In genomic region chr3:119490153-119490552, GRCh38 we compare ENCODE assay signal across 26 cellular contexts. TPM values are rescaled to one million over a fixed set of nuclear protein-coding genes. Genes with fewer than 3 reads are reported as not detected.
DNase-seq lines count a peak whose midpoint lies in the region; ATAC-seq and TF ChIP-seq lines count a peak whose summit lies in the region.
"Had no signal": no experiment of that assay in that cellular context is flagged by ENCODE, and none has a peak within 500 bp of the region (broad histone marks: within the 10 kb centered on the region; RNA-seq: fewer than 3 reads in every experiment).

No MANE protein-coding gene starts in this region.

- no peak for TF ChIP-seq CTCF in foreskin keratinocyte (conservative IDR thresholded peaks at IDR 0.05)
- no peak for TF ChIP-seq CTCF in uterus (IDR thresholded peaks at IDR 0.05)

- no peak overlapping the region for H3K4me3 ChIP-seq in CD4-positive, alpha-beta memory T cell (ENCODE audit: low read length in 2 of 2)
- no peak overlapping the region for H3K4me3 ChIP-seq in uterus
- H3K4me3 ChIP-seq: lower lobe of right lung, thoracic aorta had no signal

- no peak overlapping the region for H3K27ac ChIP-seq in CD4-positive, alpha-beta memory T cell (ENCODE audit: low read depth, low read length)
- no peak overlapping the region for H3K27ac ChIP-seq in foreskin keratinocyte
- H3K27ac ChIP-seq in uterus = no peak overlapping the region
- H3K27ac ChIP-seq: lower lobe of right lung, RWPE1, thoracic aorta had no signal

- ATAC-seq in activated CD4-positive, alpha-beta T cell treated with anti-CD3 and anti-CD28 coated beads for 36 hours = no peak
- ATAC-seq in T-cell (replicated peaks in 1 of 4) (no peak), foreskin keratinocyte (peak; percentile 66)
- ATAC-seq: natural killer cell had no signal

- POLR2A ChIA-PET in activated CD4-positive, alpha-beta T cell treated with anti-CD3 and anti-CD28 coated beads for 36 hours (lab: Charles Lee) = no interaction called here
- POLR2A ChIA-PET in CD4-positive, alpha-beta memory T cell (lab: Charles Lee; ENCODE audit: partially characterized antibody) = interaction anchor here (1.9 to 2.6 kb wide), 3 partner anchors 9 to 27 kb away, joined by 8 to 15 read pairs (median 8); partner anchors contain the start of genes POGLUT1, TIMMDC1 and TMEM39A
- POLR2A ChIA-PET in T-cell (lab: Charles Lee) = no interaction called here

- peaks cover 49% of the 10 kb centered on the region for H3K36me3 Mint-ChIP-seq in activated CD4-positive, alpha-beta T cell treated with anti-CD3 and anti-CD28 coated beads, Interleukin-2, amount 10 ng/mL, durations not matched to agents 24 days and 14 days (ENCODE audit: low read depth)
- peaks cover 33% of the 10 kb centered on the region for H3K36me3 Mint-ChIP-seq in activated CD4-positive, alpha-beta T cell treated with anti-CD3 and anti-CD28 coated beads for 36 hours (ENCODE audit: low read depth)
- peaks cover 38 to 62% of the 10 kb centered on the region in 2 donors for H3K36me3 Mint-ChIP-seq in CD4-positive, alpha-beta memory T cell
- H3K36me3 Mint-ChIP-seq in T-cell = peaks cover 45% of the 10 kb centered on the region

- TF ChIP-seq POLR2A in uterus (IDR thresholded peaks at IDR 0.05) = no peak

- CTCF ChIA-PET in activated CD4-positive, alpha-beta T cell treated with anti-CD3 and anti-CD28 coated beads for 36 hours (lab: Charles Lee) = interaction anchor here (1.0 to 1.5 kb wide), 2 partner anchors 10 to 20 kb away, joined by 3 to 7 read pairs; no protein-coding TSS in a partner anchor
- CTCF ChIA-PET in CD4-positive, alpha-beta memory T cell (lab: Charles Lee; ENCODE audit: partially characterized antibody) = interaction anchor here (1.6 kb wide), 1 partner anchor 21 kb away, joined by 6 read pairs; the partner anchor contains the start of gene POGLUT1
- CTCF ChIA-PET in T-cell (lab: Charles Lee) = no interaction called here

- no peaks in the 10 kb centered on the region for H3K27me3 Mint-ChIP-seq in activated CD4-positive, alpha-beta T cell treated with anti-CD3 and anti-CD28 coated beads, Interleukin-2, amount 10 ng/mL, durations not matched to agents 24 days and 14 days
- H3K27me3 Mint-ChIP-seq in activated CD4-positive, alpha-beta T cell treated with anti-CD3 and anti-CD28 coated beads for 36 hours = no peaks in the 10 kb centered on the region
- no peaks in the 10 kb centered on the region for H3K27me3 Mint-ChIP-seq in CD4-positive, alpha-beta memory T cell
- H3K27me3 Mint-ChIP-seq in T-cell = no peaks in the 10 kb centered on the region
- H3K27me3 Mint-ChIP-seq: central memory CD8-positive, alpha-beta T cell; stimulated activated naive CD8-positive, alpha-beta T cell treated with anti-CD3 and anti-CD28 coated beads, Interleukin-15, Interleukin-2, amounts not matched to agents 100 ng/mL and 50 ng/mL, for 24 hours had no signal

- H3K4me3 Mint-ChIP-seq in activated CD4-positive, alpha-beta T cell treated with anti-CD3 and anti-CD28 coated beads, Interleukin-2, amount 10 ng/mL, durations not matched to agents 24 days and 14 days = no peak overlapping the region
- no peak overlapping the region for H3K4me3 Mint-ChIP-seq in activated CD4-positive, alpha-beta T cell treated with anti-CD3 and anti-CD28 coated beads for 36 hours
- H3K4me3 Mint-ChIP-seq in CD4-positive, alpha-beta memory T cell = peak overlapping the region in 1 of 8 donors; percentile 43
- H3K4me3 Mint-ChIP-seq in T-cell = no peak overlapping the region
- H3K4me3 Mint-ChIP-seq: central memory CD8-positive, alpha-beta T cell; natural killer cell; stimulated activated naive CD8-positive, alpha-beta T cell treated with anti-CD3 and anti-CD28 coated beads, Interleukin-15, Interleukin-2, amounts not matched to agents 100 ng/mL and 50 ng/mL, for 24 hours had no signal

- no peaks in the 10 kb centered on the region for H3K4me1 Mint-ChIP-seq in activated CD4-positive, alpha-beta T cell treated with anti-CD3 and anti-CD28 coated beads, Interleukin-2, amount 10 ng/mL, durations not matched to agents 24 days and 14 days
- peaks cover 17% of the 10 kb centered on the region for H3K4me1 Mint-ChIP-seq in activated CD4-positive, alpha-beta T cell treated with anti-CD3 and anti-CD28 coated beads for 36 hours
- peaks cover 2 to 8% (median 5%) of the 10 kb centered on the region in 4 donors for H3K4me1 Mint-ChIP-seq in CD4-positive, alpha-beta memory T cell
- peaks cover 0 to 6% (median 0%) of the 10 kb centered on the region in 3 donors for H3K4me1 Mint-ChIP-seq in T-cell
- H3K4me1 Mint-ChIP-seq: central memory CD8-positive, alpha-beta T cell; natural killer cell had no signal

- H3K9me3 ChIP-seq in CD4-positive, alpha-beta memory T cell (ENCODE audit: control insufficient read depth in 1 of 2, low read length in 2 of 2) = no peaks in the 10 kb centered on the region
- H3K9me3 ChIP-seq in uterus = no peaks in the 10 kb centered on the region
- H3K9me3 ChIP-seq: lower lobe of right lung, thoracic aorta had no signal

- H3K36me3 ChIP-seq in CD4-positive, alpha-beta memory T cell (ENCODE audit: insufficient read depth, low read length) = peaks cover 28% of the 10 kb centered on the region
- H3K36me3 ChIP-seq in uterus = no peaks in the 10 kb centered on the region

- no peak for DNase-seq in activated CD4-positive, alpha-beta T cell treated with anti-CD3 and anti-CD28 coated beads, Interleukin-2, amount 10 ng/mL, durations not matched to agents 24 days and 14 days
- no peak for DNase-seq in activated CD4-positive, alpha-beta T cell treated with anti-CD3 and anti-CD28 coated beads for 36 hours
- no peak for DNase-seq in CD4-positive, alpha-beta memory T cell
- no peak for DNase-seq in T-cell
- DNase-seq in foreskin keratinocyte = no peak
- no peak for DNase-seq in hepatic stellate cell (ENCODE audit: low spot score)
- DNase-seq in MV-4-11 (lab: John Stamatoyannopoulos, UW) = no peak
- no peak for DNase-seq in uterus
- DNase-seq: activated CD4-positive, alpha-beta T cell treated with anti-CD3 and anti-CD28 coated beads for 48 hours; activated effector memory CD4-positive, alpha-beta T cell treated with Interleukin-2 at 50 U/mL for 16 hours; DMS53; GDM1; glutamatergic neuron; HCEC 1CT; KBM-7; kidney glomerular epithelial cell; lower lobe of right lung; natural killer cell; NCI-H1105 treated with DMSO at 0.1 percent for 48 hours; NCI-H2029 treated with DMSO at 0.1 percent for 48 hours; NCI-H226; small intestine had no signal

- no peaks in the 10 kb centered on the region for H3K27me3 ChIP-seq in CD4-positive, alpha-beta memory T cell (ENCODE audit: insufficient read depth, low read length)
- H3K27me3 ChIP-seq in foreskin keratinocyte = no peaks in the 10 kb centered on the region
- no peaks in the 10 kb centered on the region for H3K27me3 ChIP-seq in uterus

- no peaks in the 10 kb centered on the region for H3K4me1 ChIP-seq in CD4-positive, alpha-beta memory T cell (ENCODE audit: insufficient read depth, low read length)
- H3K4me1 ChIP-seq in foreskin keratinocyte (no peaks in the 10 kb centered on the region), uterus (no peaks in the 10 kb centered on the region)
- H3K4me1 ChIP-seq: lower lobe of right lung had no signal

- intact Hi-C loops in activated CD4-positive, alpha-beta T cell treated with anti-CD3 and anti-CD28 coated beads, Interleukin-2, amount 10 ng/mL, durations not matched to agents 24 days and 14 days (cut with micrococcal nuclease) = no loop called here
- intact Hi-C loops in activated CD4-positive, alpha-beta T cell treated with anti-CD3 and anti-CD28 coated beads for 36 hours (cut with DNase I, micrococcal nuclease) = loop anchor here in 1 of 2 experiments (10.0 kb wide), 1 partner anchor 195 kb away; the partner anchor contains the start of gene ARHGAP31
- intact Hi-C loops in CD4-positive, alpha-beta memory T cell (cut with micrococcal nuclease) = no loop called here
- intact Hi-C loops in uterus (cut with DNase I; ENCODE audit: low total_unique reads) = no loop called here

- H3K27ac Mint-ChIP-seq in activated CD4-positive, alpha-beta T cell treated with anti-CD3 and anti-CD28 coated beads, Interleukin-2, amount 10 ng/mL, durations not matched to agents 24 days and 14 days = peak overlapping the region; percentile 8
- H3K27ac Mint-ChIP-seq in activated CD4-positive, alpha-beta T cell treated with anti-CD3 and anti-CD28 coated beads for 36 hours = no peak overlapping the region
- H3K27ac Mint-ChIP-seq in CD4-positive, alpha-beta memory T cell = peak overlapping the region in 4 of 7 donors; percentile 23 to 74 (median 50)
- peak overlapping the region; percentile 28 to 44 for H3K27ac Mint-ChIP-seq in T-cell
- H3K27ac Mint-ChIP-seq: natural killer cell; stimulated activated naive CD8-positive, alpha-beta T cell treated with anti-CD3 and anti-CD28 coated beads, Interleukin-15, Interleukin-2, amounts not matched to agents 100 ng/mL and 50 ng/mL, for 24 hours had no signal

- H3K9me3 Mint-ChIP-seq in activated CD4-positive, alpha-beta T cell treated with anti-CD3 and anti-CD28 coated beads, Interleukin-2, amount 10 ng/mL, durations not matched to agents 24 days and 14 days = no peaks in the 10 kb centered on the region
- H3K9me3 Mint-ChIP-seq in activated CD4-positive, alpha-beta T cell treated with anti-CD3 and anti-CD28 coated beads for 36 hours (ENCODE audit: low read depth) = no peaks in the 10 kb centered on the region
- H3K9me3 Mint-ChIP-seq in CD4-positive, alpha-beta memory T cell = no peaks in the 10 kb centered on the region
- no peaks in the 10 kb centered on the region for H3K9me3 Mint-ChIP-seq in T-cell
- H3K9me3 Mint-ChIP-seq: central memory CD8-positive, alpha-beta T cell; natural killer cell; stimulated activated naive CD8-positive, alpha-beta T cell treated with anti-CD3 and anti-CD28 coated beads, Interleukin-15, Interleukin-2, amounts not matched to agents 100 ng/mL and 50 ng/mL, for 24 hours had no signal

RNA-seq across cellular contexts. Expression of gene TIMMDC1, which starts 8.2 kb away (rescaled TPM):
- 113 and 117 TPM in 2 replicates for total RNA-seq in activated CD4-positive, alpha-beta T cell treated with anti-CD3 and anti-CD28 coated beads, Interleukin-2, amount 10 ng/mL, durations not matched to agents 24 days and 14 days
- 10 to 100 TPM; 82.3 to 96.0 TPM for total RNA-seq in activated CD4-positive, alpha-beta T cell treated with anti-CD3 and anti-CD28 coated beads for 36 hours
- total RNA-seq in CD4-positive, alpha-beta memory T cell = 10 to 100 TPM; 72.3 to 80.9 TPM
- polyA plus RNA-seq in CD4-positive, alpha-beta memory T cell = 10 to 100 TPM; 72.2 to 75.2 TPM
- total RNA-seq in T-cell (10 to 100 TPM; 35.9 to 74.3 (median 68.0) TPM), foreskin keratinocyte (85.3 and 95.0 TPM in 2 replicates), uterus (10 to 100 TPM; 15.1 to 83.4 (median 31.4) TPM)
- polyA plus RNA-seq in foreskin keratinocyte = 129 and 130 TPM in 2 replicates

RNA-seq across cellular contexts. Expression of gene POGLUT1, which starts 21.4 kb away (rescaled TPM):
- total RNA-seq in activated CD4-positive, alpha-beta T cell treated with anti-CD3 and anti-CD28 coated beads, Interleukin-2, amount 10 ng/mL, durations not matched to agents 24 days and 14 days = 23.9 and 25.6 TPM in 2 replicates
- 10 to 100 TPM; 11.4 to 12.3 TPM for total RNA-seq in activated CD4-positive, alpha-beta T cell treated with anti-CD3 and anti-CD28 coated beads for 36 hours
- total RNA-seq in CD4-positive, alpha-beta memory T cell = 10 to 100 TPM; 39.5 to 40.2 TPM
- polyA plus RNA-seq in CD4-positive, alpha-beta memory T cell = 10 to 100 TPM; 37.6 to 51.1 TPM
- 10 to 100 TPM; 28.2 to 43.6 (median 36.4) TPM for total RNA-seq in T-cell
- 12.1 and 18.3 TPM in 2 replicates for total RNA-seq in foreskin keratinocyte
- polyA plus RNA-seq in foreskin keratinocyte = 6.0 and 7.6 TPM in 2 replicates
- total RNA-seq in uterus = 10 to 100 TPM in 2 of 4 donors, 1 to 10 TPM in 2; 4.4 to 31.9 (median 15.6) TPM

RNA-seq across cellular contexts. Expression of gene TMEM39A, which starts 26.7 kb away (rescaled TPM):
- total RNA-seq in activated CD4-positive, alpha-beta T cell treated with anti-CD3 and anti-CD28 coated beads, Interleukin-2, amount 10 ng/mL, durations not matched to agents 24 days and 14 days = 44.0 and 52.2 TPM in 2 replicates
- total RNA-seq in activated CD4-positive, alpha-beta T cell treated with anti-CD3 and anti-CD28 coated beads for 36 hours = 10 to 100 TPM; 24.5 to 30.5 TPM
- 10 to 100 TPM; 46.1 to 47.4 TPM for total RNA-seq in CD4-positive, alpha-beta memory T cell
- polyA plus RNA-seq in CD4-positive, alpha-beta memory T cell = 10 to 100 TPM in 1 of 2 donors, 1 to 10 TPM in 1; 9.2 to 18.6 TPM
- total RNA-seq in T-cell (10 to 100 TPM; 35.4 to 59.5 (median 38.7) TPM), foreskin keratinocyte (26.2 and 28.8 TPM in 2 replicates), uterus (100 to 1,000 TPM in 1 of 4 donors, 10 to 100 TPM in 3; 23.2 to 136 (median 67.1) TPM)
- polyA plus RNA-seq in foreskin keratinocyte = 9.0 and 10.4 TPM in 2 replicates

Comparison
In these comparisons a context has a peak if more than half of its experiments do, and no peak if none do; other contexts are left out.
1. CTCF ChIA-PET loops: an anchor here in activated CD4-positive, alpha-beta T cell treated with anti-CD3 and anti-CD28 coated beads for 36 hours (1.0 to 1.5 kb wide) and CD4-positive, alpha-beta memory T cell (1.6 kb wide); none called in T-cell.